18 cellular contexts compared by ENCODE assay signal in genomic region chr1:151756291-151756690, GRCh38. TPM values are rescaled to one million over a fixed set of nuclear protein-coding genes. Genes with fewer than 3 reads are reported as not detected.
DNase-seq lines count a peak whose midpoint lies in the region; ATAC-seq, FAIRE-seq and TF ChIP-seq lines count a peak whose summit lies in the region.
"Had no signal": no experiment of that assay in that cellular context is flagged by ENCODE, and none has a peak within 500 bp of the region (broad histone marks: within the 10 kb centered on the region; RNA-seq: fewer than 3 reads in every experiment).

No MANE protein-coding gene starts in this region.

- H3K27ac Mint-ChIP-seq in activated CD4-positive, alpha-beta T cell treated with anti-CD3 and anti-CD28 coated beads for 36 hours = peak overlapping the region; percentile 27

- no peaks in the 10 kb centered on the region for H3K79me2 ChIP-seq in endothelial cell of umbilical vein (ENCODE audit: control insufficient read depth, insufficient read depth, low read length)
- H3K79me2 ChIP-seq: parathyroid adenoma had no signal

- peaks cover 3% of the 10 kb centered on the region for H3K27me3 Mint-ChIP-seq in activated CD4-positive, alpha-beta T cell treated with anti-CD3 and anti-CD28 coated beads for 36 hours
- H3K27me3 Mint-ChIP-seq: central memory CD8-positive, alpha-beta T cell had no signal

- H3K4me2 ChIP-seq in endothelial cell of umbilical vein (ENCODE audit: insufficient read depth, low read length) = no peak overlapping the region
- H3K4me2 ChIP-seq: A549 had no signal

- H2AFZ ChIP-seq in endothelial cell of umbilical vein (ENCODE audit: low read depth, low read length) = no peak overlapping the region
- H2AFZ ChIP-seq: parathyroid adenoma had no signal

- FAIRE-seq in RCC 7860 (lab: Jason Lieb, UNC) (no peak), endothelial cell of umbilical vein (lab: Jason Lieb, UNC) (peak; percentile 87)
- FAIRE-seq: A549 had no signal

- ATAC-seq in activated CD4-positive, alpha-beta T cell treated with anti-CD3 and anti-CD28 coated beads for 36 hours = peak; percentile 92
- no peak for ATAC-seq in HG03025 (IDR thresholded peaks at IDR 0.05; ENCODE audit: low FRiP score, unreplicated experiment)
- ATAC-seq in HG03108 (IDR thresholded peaks at IDR 0.05; ENCODE audit: unreplicated experiment) = no peak
- ATAC-seq in GM18873 (IDR thresholded peaks at IDR 0.05; ENCODE audit: low FRiP score, unreplicated experiment) = no peak
- ATAC-seq: mucosa of descending colon had no signal

- peaks cover 13% of the 10 kb centered on the region for H3K4me1 Mint-ChIP-seq in activated CD4-positive, alpha-beta T cell treated with anti-CD3 and anti-CD28 coated beads for 36 hours

- H3K9ac ChIP-seq in endothelial cell of umbilical vein (replicated peaks; ENCODE audit: extremely low read depth, insufficient read depth, low read length) = no peak overlapping the region
- H3K9ac ChIP-seq: parathyroid adenoma had no signal

- no peaks in the 10 kb centered on the region for H3K9me3 Mint-ChIP-seq in activated CD4-positive, alpha-beta T cell treated with anti-CD3 and anti-CD28 coated beads for 36 hours (ENCODE audit: low read depth)
- H3K9me3 Mint-ChIP-seq: central memory CD8-positive, alpha-beta T cell had no signal

- TF ChIP-seq POLR2A in endothelial cell of umbilical vein (IDR thresholded peaks at IDR 0.05; ENCODE audit: low read depth, low read length) = no peak

- H3K36me3 Mint-ChIP-seq in activated CD4-positive, alpha-beta T cell treated with anti-CD3 and anti-CD28 coated beads for 36 hours (ENCODE audit: low read depth) = peaks cover 20% of the 10 kb centered on the region

- H3K4me1 ChIP-seq in endothelial cell of umbilical vein (ENCODE audit: control insufficient read depth, extremely low read depth, insufficient read depth, low read length) = peaks cover 10% of the 10 kb centered on the region
- H3K4me1 ChIP-seq: A549, esophagus muscularis mucosa, tibial nerve had no signal

- no peaks in the 10 kb centered on the region for H3K9me3 ChIP-seq in endothelial cell of umbilical vein (replicated peaks; ENCODE audit: control insufficient read depth, insufficient read depth, low read length)
- H3K9me3 ChIP-seq: A549, esophagus muscularis mucosa, mucosa of descending colon, tibial nerve had no signal

- H3K9me1 ChIP-seq in endothelial cell of umbilical vein (replicated peaks; ENCODE audit: control insufficient read depth, extremely low read depth, insufficient read depth, low read length) = no peaks in the 10 kb centered on the region

- H3K4me3 Mint-ChIP-seq in activated CD4-positive, alpha-beta T cell treated with anti-CD3 and anti-CD28 coated beads for 36 hours = no peak overlapping the region
- H3K4me3 Mint-ChIP-seq: central memory CD8-positive, alpha-beta T cell had no signal

- dilution Hi-C loops in endothelial cell of umbilical vein (cut with MboI; ENCODE audit: extremely low pct_ligation_motif_present, low sequenced_read_pairs) = no loop called here

- H3K36me3 ChIP-seq in endothelial cell of umbilical vein (ENCODE audit: control insufficient read depth in 2 of 2, extremely low read depth in 1 of 2, insufficient read depth in 2 of 2, low read length in 2 of 2) = peaks cover 0 to 16% of the 10 kb centered on the region in 2 experiments

- H4K20me1 ChIP-seq in endothelial cell of umbilical vein (replicated peaks; ENCODE audit: control insufficient read depth, extremely low read depth, insufficient read depth, low read length) = no peaks in the 10 kb centered on the region

- no peaks in the 10 kb centered on the region for H3K27me3 ChIP-seq in endothelial cell of umbilical vein (ENCODE audit: control insufficient read depth in 2 of 2, insufficient read depth in 2 of 2, low read length in 2 of 2)
- H3K27me3 ChIP-seq: tibial nerve had no signal

- H3K27ac ChIP-seq in endothelial cell of umbilical vein (ENCODE audit: insufficient read depth, low read depth, low read length) = peak overlapping the region; percentile 19
- H3K27ac ChIP-seq: A549, esophagus muscularis mucosa, parathyroid adenoma, tibial nerve had no signal

- TF ChIP-seq CTCF in endothelial cell of umbilical vein (IDR thresholded peaks at IDR 0.05; ENCODE audit: extremely low read depth in 1 of 2, insufficient read depth in 1 of 2, low read depth in 1 of 2, low read length in 2 of 2) = no peak

- H3K4me3 ChIP-seq in endothelial cell of umbilical vein (replicated peaks in 1 of 3; ENCODE audit: insufficient read depth in 1 of 3, low read depth in 1 of 3, low read length in 3 of 3) = no peak overlapping the region
- H3K4me3 ChIP-seq: A549, esophagus muscularis mucosa, mucosa of descending colon, tibial nerve had no signal

- no peak for DNase-seq in activated CD4-positive, alpha-beta T cell treated with anti-CD3 and anti-CD28 coated beads for 36 hours
- DNase-seq in activated CD4-positive, alpha-beta T cell treated with anti-CD3 and anti-CD28 coated beads for 48 hours = no peak
- DNase-seq in RCC 7860 (ENCODE audit: low spot score) = peak; percentile 11
- DNase-seq in endothelial cell of umbilical vein (ENCODE audit: low read depth, low spot score) = peak; percentile 42
- peak; percentile 10 for DNase-seq in pulmonary artery endothelial cell (ENCODE audit: low read depth, low spot score)
- DNase-seq: mucosa of descending colon; NCI-H1694; NCI-H82; SIG-M5; stimulated activated CD4-positive, alpha-beta T cell treated with anti-CD3 and anti-CD28 coated beads, Interleukin-12 subunit alpha, Interleukin-12 subunit beta, amount 100 ng/mL, for 4 hours had no signal

- CTCF ChIA-PET in activated CD4-positive, alpha-beta T cell treated with anti-CD3 and anti-CD28 coated beads for 36 hours (lab: Charles Lee) = interaction anchor here (0.6 kb wide), 1 partner anchor 190 kb away, joined by 3 read pairs; no protein-coding TSS in a partner anchor
- CTCF ChIA-PET in endothelial cell of umbilical vein (lab: Charles Lee) = interaction anchor here (1.0 to 1.4 kb wide), 6 partner anchors 17 to 234 kb away, joined by 3 to 6 read pairs (median 3); no protein-coding TSS in a partner anchor

- intact Hi-C loops in activated CD4-positive, alpha-beta T cell treated with anti-CD3 and anti-CD28 coated beads for 36 hours (cut with DNase I, micrococcal nuclease) = no loop called here
- intact Hi-C loops in endothelial cell of umbilical vein (cut with micrococcal nuclease) = no loop called here

- POLR2A ChIA-PET in activated CD4-positive, alpha-beta T cell treated with anti-CD3 and anti-CD28 coated beads for 36 hours (lab: Charles Lee) = interaction anchor here (0.7 kb wide), 2 partner anchors 245 to 281 kb away, joined by 3 to 4 read pairs; partner anchors contain the start of gene CGN
- POLR2A ChIA-PET in endothelial cell of umbilical vein (lab: Charles Lee) = no interaction called here

- BruUV-seq in endothelial cell of umbilical vein (replicated peaks; lab: Mats Ljungman, UMichigan) = no TSS peak

RNA-seq across cellular contexts. Expression of gene MRPL9, which starts 7.0 kb away (rescaled TPM):
- 100 to 1,000 TPM; 139 to 184 TPM for total RNA-seq in activated CD4-positive, alpha-beta T cell treated with anti-CD3 and anti-CD28 coated beads for 36 hours
- total RNA-seq in endothelial cell of umbilical vein (96.9 and 112 TPM in 2 replicates), pulmonary artery endothelial cell (120 and 141 TPM in 2 replicates)
- polyA plus RNA-seq in endothelial cell of umbilical vein = 71.5 and 79.1 TPM in 2 replicates
- polyA plus RNA-seq in endothelial cell of umbilical vein (2011; cell fraction: cytosol; rRNA removed) = 93.1 and 114 TPM in 2 replicates
- polyA plus RNA-seq in endothelial cell of umbilical vein (2011; cell fraction: nucleus; rRNA removed) = 100 and 119 TPM in 2 replicates
- 86.1 and 122 TPM in 2 replicates for polyA plus RNA-seq in endothelial cell of umbilical vein (2012)
- 59.6 and 65.3 TPM in 2 replicates for polyA minus RNA-seq in endothelial cell of umbilical vein
- polyA minus RNA-seq in endothelial cell of umbilical vein (2011; cell fraction: cytosol; rRNA and poly(A)+ RNA removed) = 110 TPM
- 23.2 and 35.2 TPM in 2 replicates for polyA minus RNA-seq in endothelial cell of umbilical vein (2011; cell fraction: nucleus; rRNA and poly(A)+ RNA removed)

RNA-seq across cellular contexts. Expression of gene TDRKH, which starts 34.0 kb away (rescaled TPM):
- 10 to 100 TPM; 18.4 to 19.9 TPM for total RNA-seq in activated CD4-positive, alpha-beta T cell treated with anti-CD3 and anti-CD28 coated beads for 36 hours
- total RNA-seq in endothelial cell of umbilical vein (9.3 and 9.6 TPM in 2 replicates), pulmonary artery endothelial cell (8.2 and 11.8 TPM in 2 replicates)
- 3.0 and 3.9 TPM in 2 replicates for polyA plus RNA-seq in endothelial cell of umbilical vein
- polyA plus RNA-seq in endothelial cell of umbilical vein (2011; cell fraction: cytosol; rRNA removed) = 4.3 and 4.4 TPM in 2 replicates
- polyA plus RNA-seq in endothelial cell of umbilical vein (2011; cell fraction: nucleus; rRNA removed) = 6.8 and 6.9 TPM in 2 replicates
- 6.3 and 7.2 TPM in 2 replicates for polyA plus RNA-seq in endothelial cell of umbilical vein (2012)
- 6.2 TPM in 2 replicates for polyA minus RNA-seq in endothelial cell of umbilical vein
- 0.82 TPM for polyA minus RNA-seq in endothelial cell of umbilical vein (2011; cell fraction: cytosol; rRNA and poly(A)+ RNA removed)
- polyA minus RNA-seq in endothelial cell of umbilical vein (2011; cell fraction: nucleus; rRNA and poly(A)+ RNA removed) = 3.1 and 3.3 TPM in 2 replicates

RNA-seq across cellular contexts. Expression of gene RIIAD1, which starts 35.0 kb away (rescaled TPM):
- total RNA-seq in activated CD4-positive, alpha-beta T cell treated with anti-CD3 and anti-CD28 coated beads for 36 hours = not detected
- total RNA-seq in endothelial cell of umbilical vein (not detected in 2 replicates), pulmonary artery endothelial cell (not detected in 2 replicates)
- polyA plus RNA-seq in endothelial cell of umbilical vein = not detected in 2 replicates
- polyA plus RNA-seq in endothelial cell of umbilical vein (2011; cell fraction: cytosol; rRNA removed) = not detected in 2 replicates
- polyA plus RNA-seq in endothelial cell of umbilical vein (2011; cell fraction: nucleus; rRNA removed) = not detected in 2 replicates
- polyA plus RNA-seq in endothelial cell of umbilical vein (2012) = not detected in 2 replicates
- polyA minus RNA-seq in endothelial cell of umbilical vein = not detected in 2 replicates
- polyA minus RNA-seq in endothelial cell of umbilical vein (2011; cell fraction: cytosol; rRNA and poly(A)+ RNA removed) = not detected
- not detected in 2 replicates for polyA minus RNA-seq in endothelial cell of umbilical vein (2011; cell fraction: nucleus; rRNA and poly(A)+ RNA removed)
- total RNA-seq: mucosa of descending colon, tibial nerve had no signal
- polyA plus RNA-seq: A549 had no signal

RNA-seq across cellular contexts. Expression of gene CELF3, which starts 39.7 kb away (rescaled TPM):
- not detected for total RNA-seq in activated CD4-positive, alpha-beta T cell treated with anti-CD3 and anti-CD28 coated beads for 36 hours
- total RNA-seq in endothelial cell of umbilical vein = not detected in 2 replicates
- polyA plus RNA-seq in endothelial cell of umbilical vein = not detected in 2 replicates
- not detected in 2 replicates for polyA plus RNA-seq in endothelial cell of umbilical vein (2011; cell fraction: cytosol; rRNA removed)
- polyA plus RNA-seq in endothelial cell of umbilical vein (2011; cell fraction: nucleus; rRNA removed) = not detected in 2 replicates
- polyA plus RNA-seq in endothelial cell of umbilical vein (2012) = not detected in 2 replicates
- not detected in 2 replicates for polyA minus RNA-seq in endothelial cell of umbilical vein
- polyA minus RNA-seq in endothelial cell of umbilical vein (2011; cell fraction: cytosol; rRNA and poly(A)+ RNA removed) = not detected
- polyA minus RNA-seq in endothelial cell of umbilical vein (2011; cell fraction: nucleus; rRNA and poly(A)+ RNA removed) = not detected in 2 replicates
- not detected in 2 replicates for total RNA-seq in pulmonary artery endothelial cell
- total RNA-seq: tibial nerve had no signal
- polyA plus RNA-seq: A549 had no signal

RNA-seq across cellular contexts. Expression of gene LINGO4, which starts 48.9 kb away (rescaled TPM):
- under 1 TPM; 0.09 to 0.18 TPM for total RNA-seq in activated CD4-positive, alpha-beta T cell treated with anti-CD3 and anti-CD28 coated beads for 36 hours
- total RNA-seq in endothelial cell of umbilical vein (not detected in 2 replicates), pulmonary artery endothelial cell (not detected in 2 replicates)
- polyA plus RNA-seq in endothelial cell of umbilical vein = not detected in 2 replicates
- not detected in 2 replicates for polyA plus RNA-seq in endothelial cell of umbilical vein (2011; cell fraction: cytosol; rRNA removed)
- not detected in 2 replicates for polyA plus RNA-seq in endothelial cell of umbilical vein (2011; cell fraction: nucleus; rRNA removed)
- not detected in 2 replicates for polyA plus RNA-seq in endothelial cell of umbilical vein (2012)
- not detected in 2 replicates for polyA minus RNA-seq in endothelial cell of umbilical vein
- not detected for polyA minus RNA-seq in endothelial cell of umbilical vein (2011; cell fraction: cytosol; rRNA and poly(A)+ RNA removed)
- not detected in 2 replicates for polyA minus RNA-seq in endothelial cell of umbilical vein (2011; cell fraction: nucleus; rRNA and poly(A)+ RNA removed)
- total RNA-seq: esophagus muscularis mucosa, tibial nerve had no signal
- polyA plus RNA-seq: A549 had no signal

Comparison
In these comparisons a context has a peak if more than half of its experiments do, and no peak if none do; other contexts are left out.
1. DNase-seq: peak in RCC 7860 (single experiment), endothelial cell of umbilical vein (single experiment) and pulmonary artery endothelial cell (single experiment); none in activated CD4-positive, alpha-beta T cell treated with anti-CD3 and anti-CD28 coated beads for 36 hours (single experiment) and activated CD4-positive, alpha-beta T cell treated with anti-CD3 and anti-CD28 coated beads for 48 hours (single experiment).